ENCODE assay signal across 18 cellular contexts in the genomic region with DNA sequence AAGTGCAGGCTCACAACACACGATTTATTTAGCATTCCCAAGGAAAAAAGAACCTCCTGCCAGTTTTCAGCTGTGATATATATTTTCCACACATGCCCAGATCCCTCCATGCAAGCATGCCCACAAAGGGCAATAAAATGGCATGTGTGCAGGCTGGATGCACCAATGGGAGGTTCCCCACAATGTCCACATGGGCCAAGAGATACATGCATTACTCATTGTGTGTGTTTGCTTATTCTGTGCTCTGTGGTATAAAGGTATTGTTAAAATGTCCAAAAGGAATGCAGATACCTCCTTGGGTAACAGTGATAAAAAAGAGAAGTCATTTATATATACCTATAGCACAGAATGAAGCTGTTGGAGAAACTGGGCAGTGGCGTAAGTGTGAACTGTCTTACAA.
DNase-seq lines count a peak whose midpoint lies in the region; FAIRE-seq and TF ChIP-seq lines count a peak whose summit lies in the region.
"Had no signal": no experiment of that assay in that cellular context is flagged by ENCODE, and none has a peak within 500 bp of the region (broad histone marks: within the 10 kb centered on the region; RNA-seq: fewer than 3 reads in every experiment).

No MANE protein-coding gene starts in this region.

- H3K4me1 ChIP-seq in breast epithelium: no peaks in the 10 kb centered on the region
- no peaks in the 10 kb centered on the region for H3K4me1 ChIP-seq in uterus

- H3K27ac ChIP-seq in breast epithelium (no peak overlapping the region), epithelial cell of prostate (no peak overlapping the region), uterus (no peak overlapping the region)
- H3K27ac ChIP-seq: 22Rv1, BLaER1 had no signal

- CTCF ChIA-PET in MCF 10A (lab: Yijun Ruan, JAX): interaction anchor here (0.6 kb wide), 1 partner anchor 68 kb away, joined by 3 read pairs; no protein-coding TSS in a partner anchor

- no peak overlapping the region for H3K4me3 Mint-ChIP-seq in MCF 10A (ENCODE audit: unreplicated experiment)
- H3K4me3 Mint-ChIP-seq: CD8-positive, alpha-beta memory T cell; H9 had no signal

- H3K36me3 ChIP-seq in breast epithelium (no peaks in the 10 kb centered on the region), uterus (no peaks in the 10 kb centered on the region)
- H3K36me3 ChIP-seq: BLaER1 had no signal

- peaks cover 11% of the 10 kb centered on the region for H3K36me3 Mint-ChIP-seq in MCF 10A (ENCODE audit: insufficient read depth, unreplicated experiment)
- H3K36me3 Mint-ChIP-seq: CD8-positive, alpha-beta memory T cell had no signal

- no TSS peak for BruUV-seq in MCF 10A (replicated peaks; lab: Mats Ljungman, UMichigan)

- H3K27me3 ChIP-seq in breast epithelium (no peaks in the 10 kb centered on the region), uterus (no peaks in the 10 kb centered on the region)
- H3K27me3 ChIP-seq: BLaER1 had no signal

- DNase-seq in MCF 10A (ENCODE audit: unreplicated experiment): peak; percentile 14
- DNase-seq in breast epithelium (ENCODE audit: low spot score in 2 of 2): no peak
- peak; percentile 49 for DNase-seq in astrocyte of the hippocampus (ENCODE audit: low read depth, low spot score)
- peak; percentile 63 for DNase-seq in epithelial cell of prostate (ENCODE audit: low read depth, low spot score)
- DNase-seq in frontal cortex (ENCODE audit: low spot score in 2 of 2): no peak
- DNase-seq in NCI-H1694 (lab: John Stamatoyannopoulos, UW): no peak
- no peak for DNase-seq in RKO (ENCODE audit: low spot score)
- no peak for DNase-seq in uterus
- DNase-seq: AML-193; CD8-positive, alpha-beta memory T cell; DMS53; GOT3; H9 had no signal

- H3K4me3 ChIP-seq in breast epithelium (no peak overlapping the region), uterus (no peak overlapping the region)
- H3K4me3 ChIP-seq: BLaER1 had no signal

- FAIRE-seq in frontal cortex (lab: Jason Lieb, UNC): no peak
- FAIRE-seq: G401.6, GM12892, GM19239 had no signal

- POLR2A ChIA-PET in MCF 10A (lab: Yijun Ruan, JAX): interaction anchor here (0.7 to 1.0 kb wide), 2 partner anchors 202 to 502 kb away, joined by 3 read pairs; no protein-coding TSS in a partner anchor

- no peaks in the 10 kb centered on the region for H3K9me3 Mint-ChIP-seq in MCF 10A (ENCODE audit: unreplicated experiment)
- H3K9me3 Mint-ChIP-seq: CD8-positive, alpha-beta memory T cell had no signal

- intact Hi-C loops in MCF 10A (cut with micrococcal nuclease): no loop called here
- intact Hi-C loops in breast epithelium (cut with DNase I; ENCODE audit: low total_unique reads): no loop called here
- intact Hi-C loops in uterus (cut with DNase I; ENCODE audit: low total_unique reads): no loop called here

- TF ChIP-seq CTCF in MCF 10A (IDR thresholded peaks at IDR 0.05; ENCODE audit: unreplicated experiment) (no peak), breast epithelium (IDR thresholded peaks at IDR 0.05) (no peak), uterus (IDR thresholded peaks at IDR 0.05) (no peak)

- TF ChIP-seq POLR2A in breast epithelium (IDR thresholded peaks at IDR 0.05) (no peak), uterus (IDR thresholded peaks at IDR 0.05) (no peak)

- no peaks in the 10 kb centered on the region for H3K27me3 Mint-ChIP-seq in MCF 10A (ENCODE audit: insufficient read depth, unreplicated experiment)

- peaks cover 14% of the 10 kb centered on the region for H3K4me1 Mint-ChIP-seq in MCF 10A (ENCODE audit: insufficient read depth, unreplicated experiment)

- H3K9me3 ChIP-seq in breast epithelium (no peaks in the 10 kb centered on the region), uterus (no peaks in the 10 kb centered on the region)

- H3K27ac Mint-ChIP-seq in MCF 10A (ENCODE audit: low read depth, unreplicated experiment): no peak overlapping the region
- H3K27ac Mint-ChIP-seq: CD8-positive, alpha-beta memory T cell; H9 had no signal

Comparison
In these comparisons a context has a peak if more than half of its experiments do, and no peak if none do; other contexts are left out.
1. DNase-seq: peak in MCF 10A (single experiment), astrocyte of the hippocampus (single experiment) and epithelial cell of prostate (single experiment); none in breast epithelium (0 of 2), frontal cortex (0 of 2), NCI-H1694 (single experiment), RKO (single experiment) and uterus (0 of 2).